In genomic region chr15:78640840-78641733, GRCh38 we compare ENCODE assay signal across 8 cellular contexts. TPM values are rescaled to one million over a fixed set of nuclear protein-coding genes. Genes with fewer than 3 reads are reported as not detected.
A peak's percentile ranks its signal among the peaks of the same experiment; 100 is the strongest.
DNase-seq lines count a peak whose midpoint lies in the region; ATAC-seq and FAIRE-seq lines count a peak whose summit lies in the region.

CHRNB4 (minus strand) TSS chr15:78641210; CDS start chr15:78641133, 77 bp downstream.

- no peaks in the 10 kb centered on the region for H3K4me1 ChIP-seq in small intestine (ENCODE audit: control insufficient read depth in 2 of 2, insufficient read depth in 1 of 2, low read depth in 1 of 2, low read length in 1 of 2)

- H3K27me3 ChIP-seq in small intestine (ENCODE audit: control insufficient read depth in 2 of 2, insufficient read depth in 2 of 2, low read length in 2 of 2), result no peaks in the 10 kb centered on the region

- H3K27ac Mint-ChIP-seq in activated CD4-positive, alpha-beta T cell treated with anti-CD3 and anti-CD28 coated beads for 36 hours, result no peak within 1 kb of the TSS

- DNase-seq in activated CD4-positive, alpha-beta T cell treated with anti-CD3 and anti-CD28 coated beads for 36 hours, result peak; percentile 45
- no peak for DNase-seq in activated CD4-positive, alpha-beta T cell treated with anti-CD3 and anti-CD28 coated beads for 1 hour
- DNase-seq in activated naive CD4-positive, alpha-beta T cell treated with anti-CD3 and anti-CD28 coated beads, Interleukin-2, amount 50 U/mL, for 16 hours, result peak; percentile 25
- peak; percentile 76 for DNase-seq in iPS DF 4.7 (ENCODE audit: extremely low read depth, low spot score)
- peak; percentile 7 for DNase-seq in small intestine
- DNase-seq in SIG-M5 (lab: John Stamatoyannopoulos, UW), result no peak
- DNase-seq in SW 1271 (lab: John Stamatoyannopoulos, UW), result no peak

- CTCF ChIA-PET in activated CD4-positive, alpha-beta T cell treated with anti-CD3 and anti-CD28 coated beads for 36 hours (lab: Charles Lee), result interaction anchor here (0.6 to 4.2 kb wide), 6 partner anchors 17 to 99 kb away, joined by 3 to 33 read pairs (median 4); no protein-coding TSS in a partner anchor

- intact Hi-C loops in activated CD4-positive, alpha-beta T cell treated with anti-CD3 and anti-CD28 coated beads for 36 hours (cut with DNase I, micrococcal nuclease), result no loop called here

- peaks cover 19% of the 10 kb centered on the region for H3K27me3 Mint-ChIP-seq in activated CD4-positive, alpha-beta T cell treated with anti-CD3 and anti-CD28 coated beads for 36 hours

- no peaks in the 10 kb centered on the region for H3K36me3 ChIP-seq in small intestine (ENCODE audit: control insufficient read depth in 2 of 2, insufficient read depth in 2 of 2, low read length in 2 of 2)

- FAIRE-seq in small intestine (lab: Jason Lieb, UNC), result no peak

- H3K9me3 ChIP-seq in small intestine (ENCODE audit: control insufficient read depth, low read depth), result no peaks in the 10 kb centered on the region

- no peaks in the 10 kb centered on the region for H3K36me3 Mint-ChIP-seq in activated CD4-positive, alpha-beta T cell treated with anti-CD3 and anti-CD28 coated beads for 36 hours (ENCODE audit: low read depth)

- WGBS in small intestine, 3 donors, result 9 to 14% (median 11%) methylated on average over 42 to 65 of the region's 65 CpGs

- peaks cover 8% of the 10 kb centered on the region for H3K4me1 Mint-ChIP-seq in activated CD4-positive, alpha-beta T cell treated with anti-CD3 and anti-CD28 coated beads for 36 hours

- peak within 1 kb of the TSS in 1 of 2 donors; percentile 28 for H3K4me3 ChIP-seq in small intestine (ENCODE audit: low read depth in 1 of 2, low read length in 2 of 2)

- H3K4me3 Mint-ChIP-seq in activated CD4-positive, alpha-beta T cell treated with anti-CD3 and anti-CD28 coated beads for 36 hours, result peak within 1 kb of the TSS; percentile 44

- no peaks in the 10 kb centered on the region for H3K9me3 Mint-ChIP-seq in activated CD4-positive, alpha-beta T cell treated with anti-CD3 and anti-CD28 coated beads for 36 hours (ENCODE audit: low read depth)

- peak; percentile 68 for ATAC-seq in activated CD4-positive, alpha-beta T cell treated with anti-CD3 and anti-CD28 coated beads for 36 hours
- ATAC-seq in HG03108 (IDR thresholded peaks at IDR 0.05; ENCODE audit: unreplicated experiment), result no peak

- no peak within 1 kb of the TSS for H3K27ac ChIP-seq in small intestine (ENCODE audit: low read depth in 1 of 2, low read length in 1 of 2)

- POLR2A ChIA-PET in activated CD4-positive, alpha-beta T cell treated with anti-CD3 and anti-CD28 coated beads for 36 hours (lab: Charles Lee), result no interaction called here

RNA-seq across cellular contexts. Expression of gene CHRNB4, which starts in this region (rescaled TPM):
- not detected for total RNA-seq in activated CD4-positive, alpha-beta T cell treated with anti-CD3 and anti-CD28 coated beads for 36 hours
- polyA plus RNA-seq in small intestine, result 1 to 10 TPM in 1 of 3 donors, not detected in 2; 1.4 TPM

Comparison
In these comparisons a context has a peak if more than half of its experiments do, and no peak if none do; other contexts are left out.
1. Peak in DNase-seq and ATAC-seq in activated CD4-positive, alpha-beta T cell treated with anti-CD3 and anti-CD28 coated beads for 36 hours; RNA of the gene not detected or under 1 TPM.
2. DNase-seq: peak in activated naive CD4-positive, alpha-beta T cell treated with anti-CD3 and anti-CD28 coated beads, Interleukin-2, amount 50 U/mL, for 16 hours (single experiment), iPS DF 4.7 (single experiment) and small intestine (single experiment); none in activated CD4-positive, alpha-beta T cell treated with anti-CD3 and anti-CD28 coated beads for 1 hour (single experiment), SIG-M5 (single experiment) and SW 1271 (0 of 2).